Comparison of ENCODE assay signal across 32 cellular contexts in the genomic region with DNA sequence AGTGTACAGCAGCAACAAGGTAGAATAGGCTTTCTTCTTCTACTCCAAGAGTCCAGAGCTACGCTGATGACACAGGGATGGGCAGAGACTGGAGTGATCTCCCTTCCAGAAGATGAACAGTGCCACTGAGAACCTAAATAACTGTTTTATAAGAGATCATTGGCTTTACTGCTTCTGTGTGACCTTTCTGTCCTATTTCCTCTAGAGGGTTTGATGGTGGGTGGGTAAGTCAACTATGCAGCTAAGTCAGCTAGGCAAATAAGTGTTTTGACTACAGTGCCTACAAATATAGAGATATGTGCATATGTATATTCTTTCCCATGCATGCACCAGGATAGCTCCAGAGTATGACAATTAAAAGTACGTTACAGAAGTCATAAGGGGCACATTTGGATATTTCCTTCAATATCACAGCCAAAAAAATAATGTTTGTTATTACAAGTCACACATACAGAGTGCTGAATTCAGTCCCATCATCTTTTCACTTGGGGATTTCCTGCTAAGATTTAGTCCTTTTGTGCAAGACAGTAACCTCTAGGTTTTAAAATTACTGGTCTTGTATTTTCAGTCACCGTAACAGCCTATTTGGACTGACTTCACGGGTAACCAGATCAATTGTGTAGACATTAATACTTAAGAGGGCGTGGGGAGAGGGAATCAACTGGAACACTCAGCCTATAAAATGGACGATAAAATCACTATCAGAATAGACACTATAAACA.
DNase-seq lines count a peak whose midpoint lies in the region; ATAC-seq and TF ChIP-seq lines count a peak whose summit lies in the region.
"Had no signal": no experiment of that assay in that cellular context is flagged by ENCODE, and none has a peak within 500 bp of the region (broad histone marks: within the 10 kb centered on the region; RNA-seq: fewer than 3 reads in every experiment).

No MANE protein-coding gene starts in this region.

- H3K27ac Mint-ChIP-seq in stimulated activated effector memory CD8-positive, alpha-beta T cell treated with anti-CD3 and anti-CD28 coated beads, Interleukin-12 subunit alpha, Interleukin-12 subunit beta, amount 100 ng/mL, for 72 hours = no peak overlapping the region
- no peak overlapping the region for H3K27ac Mint-ChIP-seq in endodermal cell
- H3K27ac Mint-ChIP-seq: activated naive CD4-positive, alpha-beta T cell treated with anti-CD3 and anti-CD28 coated beads, Interleukin-2, amount 50 U/mL, for 24 hours; activated T-helper 2 cell treated with anti-CD3 and anti-CD28 coated beads, Interferon-gamma antibody, Interleukin-2, Interleukin-4, amounts not matched to agents 10 μg/mL and 5 μg/mL and 100 μg/mL, durations not matched to agents 14 hours and 24 hours and 36 hours; natural killer cell treated with Interleukin-12 subunit alpha and Interleukin-12 subunit beta and Interleukin-15 and Interleukin-18, amount 100 ng/mL, for 72 hours had no signal

- H3K4me1 Mint-ChIP-seq in stimulated activated effector memory CD8-positive, alpha-beta T cell treated with anti-CD3 and anti-CD28 coated beads, Interleukin-12 subunit alpha, Interleukin-12 subunit beta, amount 100 ng/mL, for 72 hours = no peaks in the 10 kb centered on the region
- peaks cover 23% of the 10 kb centered on the region for H3K4me1 Mint-ChIP-seq in endodermal cell
- H3K4me1 Mint-ChIP-seq: activated naive CD4-positive, alpha-beta T cell treated with anti-CD3 and anti-CD28 coated beads, Interleukin-2, amount 50 U/mL, for 24 hours had no signal

- H3K4me3 ChIP-seq in OCI-LY3 (ENCODE audit: low read length) (peak overlapping the region; percentile 73), endodermal cell (ENCODE audit: low read length) (no peak overlapping the region)
- H3K4me3 ChIP-seq: dorsolateral prefrontal cortex, lung, SJSA1, upper lobe of right lung had no signal

- no peak overlapping the region for H3K4me3 Mint-ChIP-seq in stimulated activated effector memory CD8-positive, alpha-beta T cell treated with anti-CD3 and anti-CD28 coated beads, Interleukin-12 subunit alpha, Interleukin-12 subunit beta, amount 100 ng/mL, for 72 hours
- no peak overlapping the region for H3K4me3 Mint-ChIP-seq in endodermal cell
- H3K4me3 Mint-ChIP-seq: activated naive CD4-positive, alpha-beta T cell treated with anti-CD3 and anti-CD28 coated beads, Interleukin-2, amount 50 U/mL, for 24 hours; natural killer cell treated with Interleukin-12 subunit alpha and Interleukin-12 subunit beta and Interleukin-15 and Interleukin-18, amount 100 ng/mL, for 72 hours had no signal

- DNase-seq in NCI-H128 (lab: John Stamatoyannopoulos, UW; ENCODE audit: unreplicated experiment) (peak; percentile 21), endodermal cell (no peak), ecto neural progenitor cell (ENCODE audit: low spot score) (no peak), HEK293T (ENCODE audit: extremely low spot score) (no peak)
- no peak for DNase-seq in stimulated activated effector memory CD8-positive, alpha-beta T cell treated with anti-CD3 and anti-CD28 coated beads, Interleukin-12 subunit alpha, Interleukin-12 subunit beta, amount 100 ng/mL, for 72 hours (ENCODE audit: low spot score in 2 of 2)
- DNase-seq: activated CD4-positive, alpha-beta T cell treated with anti-CD3 and anti-CD28 coated beads for 4 hours; activated CD8-positive, alpha-beta memory T cell treated with anti-CD3 and anti-CD28 coated beads for 24 hours; activated T-cell treated with anti-CD3 and anti-CD28 coated beads for 4 hours; amygdala; C1 segment of cervical spinal cord; COR-L47; DMS53; dorsolateral prefrontal cortex; GOT3; hypothalamus; Kasumi-1; NCI-H774; RPMI8226; stimulated activated CD4-positive, alpha-beta T cell treated with anti-CD3 and anti-CD28 coated beads, Interleukin-15, amount 100 ng/mL, for 24 hours; stimulated activated CD4-positive, alpha-beta T cell treated with anti-CD3 and anti-CD28 coated beads, Interleukin-4, amount 100 ng/mL, for 4 hours; substantia nigra; T1000; upper lobe of right lung had no signal

- H3K36me3 ChIP-seq in OCI-LY3 (replicated peaks; ENCODE audit: low read depth, low read length) (peaks cover 51% of the 10 kb centered on the region), endodermal cell (ENCODE audit: control insufficient read depth, insufficient read depth, low read length) (no peaks in the 10 kb centered on the region)
- H3K36me3 ChIP-seq: brain microvascular endothelial cell, SJSA1, upper lobe of right lung had no signal

- no peaks in the 10 kb centered on the region for H3K9me3 ChIP-seq in OCI-LY3 (ENCODE audit: insufficient read depth, low read length)
- H3K9me3 ChIP-seq in endodermal cell (ENCODE audit: control insufficient read depth, low read length) = no peaks in the 10 kb centered on the region
- H3K9me3 ChIP-seq: SJSA1, upper lobe of right lung had no signal

- no peaks in the 10 kb centered on the region for H3K36me3 Mint-ChIP-seq in stimulated activated effector memory CD8-positive, alpha-beta T cell treated with anti-CD3 and anti-CD28 coated beads, Interleukin-12 subunit alpha, Interleukin-12 subunit beta, amount 100 ng/mL, for 72 hours
- no peaks in the 10 kb centered on the region for H3K36me3 Mint-ChIP-seq in endodermal cell (ENCODE audit: low read depth)
- H3K36me3 Mint-ChIP-seq: activated naive CD4-positive, alpha-beta T cell treated with anti-CD3 and anti-CD28 coated beads, Interleukin-2, amount 50 U/mL, for 24 hours; natural killer cell treated with Interleukin-12 subunit alpha and Interleukin-12 subunit beta and Interleukin-15 and Interleukin-18, amount 100 ng/mL, for 72 hours had no signal

- H2AFZ ChIP-seq in OCI-LY3 (ENCODE audit: low read depth, low read length) = no peak overlapping the region

- peak; percentile 49 for ATAC-seq in HG02759 (IDR thresholded peaks at IDR 0.05; ENCODE audit: unreplicated experiment)
- peak; percentile 32 for ATAC-seq in stimulated activated effector memory CD8-positive, alpha-beta T cell treated with anti-CD3 and anti-CD28 coated beads, Interleukin-12 subunit alpha, Interleukin-12 subunit beta, amount 100 ng/mL, for 72 hours
- ATAC-seq: upper lobe of right lung had no signal

- peaks cover 94% of the 10 kb centered on the region for H3K79me2 ChIP-seq in OCI-LY3 (ENCODE audit: low read length)

- WGBS in endodermal cell (ENCODE audit: insufficient coverage in 1 of 2, insufficient read length in 1 of 2), 2 experiments = 94 to 100% methylated on average over 3 to 6 of the region's 6 CpGs

- TF ChIP-seq CTCF in OCI-LY3 (IDR thresholded peaks at IDR 0.05; ENCODE audit: low read depth, low read length) = no peak
- no peak for TF ChIP-seq CTCF in endodermal cell (conservative IDR thresholded peaks at IDR 0.05)

- peak overlapping the region; percentile 80 for H3K4me2 ChIP-seq in OCI-LY3 (ENCODE audit: low read length)

- CTCF ChIA-PET in HEK293T (lab: Yijun Ruan, JAX) = no interaction called here

- H3K27me3 ChIP-seq in OCI-LY3 (ENCODE audit: low read depth, low read length) = no peaks in the 10 kb centered on the region
- no peaks in the 10 kb centered on the region for H3K27me3 ChIP-seq in endodermal cell (ENCODE audit: control insufficient read depth, insufficient read depth, low read length, poor library complexity, severe bottlenecking)
- H3K27me3 ChIP-seq: brain microvascular endothelial cell, dorsolateral prefrontal cortex, SJSA1, upper lobe of right lung had no signal

- H3K27me3 Mint-ChIP-seq in endodermal cell (ENCODE audit: insufficient read depth) = no peaks in the 10 kb centered on the region

- POLR2A ChIA-PET in HEK293T (lab: Yijun Ruan, JAX) = no interaction called here

- peaks cover 93% of the 10 kb centered on the region for H3K4me1 ChIP-seq in OCI-LY3 (ENCODE audit: low read length)
- no peaks in the 10 kb centered on the region for H3K4me1 ChIP-seq in endodermal cell (ENCODE audit: control insufficient read depth, insufficient read depth, low read length)
- H3K4me1 ChIP-seq: upper lobe of right lung had no signal

- H3K9me3 Mint-ChIP-seq in stimulated activated effector memory CD8-positive, alpha-beta T cell treated with anti-CD3 and anti-CD28 coated beads, Interleukin-12 subunit alpha, Interleukin-12 subunit beta, amount 100 ng/mL, for 72 hours = no peaks in the 10 kb centered on the region
- no peaks in the 10 kb centered on the region for H3K9me3 Mint-ChIP-seq in endodermal cell
- H3K9me3 Mint-ChIP-seq: activated T-helper 2 cell treated with anti-CD3 and anti-CD28 coated beads, Interferon-gamma antibody, Interleukin-2, Interleukin-4, amounts not matched to agents 10 μg/mL and 5 μg/mL and 100 μg/mL, durations not matched to agents 14 hours and 24 hours and 36 hours; natural killer cell treated with Interleukin-12 subunit alpha and Interleukin-12 subunit beta and Interleukin-15 and Interleukin-18, amount 100 ng/mL, for 72 hours had no signal

- H4K20me1 ChIP-seq in OCI-LY3 (ENCODE audit: insufficient read depth, low read length) = peaks cover 20% of the 10 kb centered on the region; the same call in 1 of the 2 replicates

- H3K27ac ChIP-seq in OCI-LY3 (ENCODE audit: low read length) = peak overlapping the region; percentile 92
- H3K27ac ChIP-seq in endodermal cell (ENCODE audit: low read depth, low read length) = no peak overlapping the region
- H3K27ac ChIP-seq: brain microvascular endothelial cell, dorsolateral prefrontal cortex, SJSA1, upper lobe of right lung, VCaP had no signal

- H3K9ac ChIP-seq in OCI-LY3 (ENCODE audit: low read length) (peak overlapping the region; percentile 85), endodermal cell (ENCODE audit: extremely low read depth, low read length, poor library complexity, severe bottlenecking) (no peak overlapping the region)

TF ChIP-seq in HEK293T, 16 proteins besides CTCF, POLR2A, EP300 and RAD21:
- TF ChIP-seq HDGF (IDR thresholded peaks at IDR 0.05; ENCODE audit: borderline replicate concordance) = no peak
- no peak for TF ChIP-seq SP1 (IDR thresholded peaks at IDR 0.05)
- no peak for TF ChIP-seq FOXM1 (IDR thresholded peaks at IDR 0.05; ENCODE audit: borderline replicate concordance)
- TF ChIP-seq TARDBP (IDR thresholded peaks at IDR 0.05) = no peak
TF ChIP-seq in HEK293T: peak in this region for 0.
